ENCODE assay signal across 17 cellular contexts in genomic region chr2:1494906-1495305, GRCh38.
A peak's percentile ranks its signal among the peaks of the same experiment; 100 is the strongest.
DNase-seq lines count a peak whose midpoint lies in the region; ATAC-seq and TF ChIP-seq lines count a peak whose summit lies in the region.
"Had no signal": no experiment of that assay in that cellular context is flagged by ENCODE, and none has a peak within 500 bp of the region (broad histone marks: within the 10 kb centered on the region; RNA-seq: fewer than 3 reads in every experiment).

No MANE protein-coding gene starts in this region.

- peaks cover 9% of the 10 kb centered on the region for H3K4me1 Mint-ChIP-seq in activated CD4-positive, alpha-beta memory T cell treated with anti-CD3 and anti-CD28 coated beads, Interleukin-2, amount 10 ng/mL, durations not matched to agents 7 days and 5 days
- no peaks in the 10 kb centered on the region for H3K4me1 Mint-ChIP-seq in activated CD4-positive, alpha-beta memory T cell treated with anti-CD3 and anti-CD28 coated beads for 36 hours (ENCODE audit: low read depth)
- H3K4me1 Mint-ChIP-seq in T-helper 17 cell (peaks cover 5% of the 10 kb centered on the region), natural killer cell (no peaks in the 10 kb centered on the region)
- H3K4me1 Mint-ChIP-seq: CD14-positive monocyte, H9 had no signal

- H3K27ac ChIP-seq in sigmoid colon, result no peak overlapping the region
- H3K27ac ChIP-seq: BLaER1 had no signal

- no peak for TF ChIP-seq POLR2A in sigmoid colon (IDR thresholded peaks at IDR 0.05)

- no peak overlapping the region for H3K4me3 Mint-ChIP-seq in activated CD4-positive, alpha-beta memory T cell treated with anti-CD3 and anti-CD28 coated beads, Interleukin-2, amount 10 ng/mL, durations not matched to agents 7 days and 5 days
- no peak overlapping the region for H3K4me3 Mint-ChIP-seq in activated CD4-positive, alpha-beta memory T cell treated with anti-CD3 and anti-CD28 coated beads for 36 hours
- H3K4me3 Mint-ChIP-seq in T-helper 17 cell, result no peak overlapping the region
- H3K4me3 Mint-ChIP-seq in natural killer cell, result no peak overlapping the region
- H3K4me3 Mint-ChIP-seq: CD14-positive monocyte; CD4-positive, alpha-beta memory T cell; H9 had no signal

- 87 to 91% methylated on average over 9 of the region's 9 CpGs for WGBS in sigmoid colon, 2 donors

- ATAC-seq in T-helper 17 cell (no peak), HG03457 (IDR thresholded peaks at IDR 0.05; ENCODE audit: unreplicated experiment) (no peak), natural killer cell (no peak)
- ATAC-seq: HepG2 had no signal

- no peak overlapping the region for H3K4me3 ChIP-seq in sigmoid colon
- H3K4me3 ChIP-seq: BLaER1 had no signal

- H3K9me3 ChIP-seq in T-helper 17 cell (ENCODE audit: control insufficient read depth, low read length, poor library complexity, severe bottlenecking), result no peaks in the 10 kb centered on the region
- no peaks in the 10 kb centered on the region for H3K9me3 ChIP-seq in sigmoid colon
- H3K9me3 ChIP-seq: BLaER1 had no signal

- DNase-seq in activated CD4-positive, alpha-beta memory T cell treated with anti-CD3 and anti-CD28 coated beads, Interleukin-2, amount 10 ng/mL, durations not matched to agents 7 days and 5 days, result peak; percentile 3
- no peak for DNase-seq in activated CD4-positive, alpha-beta memory T cell treated with anti-CD3 and anti-CD28 coated beads for 36 hours
- DNase-seq in T-helper 17 cell (no peak), mesenteric fat pad (ENCODE audit: low spot score) (peak; percentile 64), sigmoid colon (peak; percentile 39), NCI-H748 (lab: John Stamatoyannopoulos, UW; ENCODE audit: unreplicated experiment) (no peak), natural killer cell (no peak)
- DNase-seq: 8988T; CD4-positive, alpha-beta memory T cell; DMS153; DMS79 treated with DMSO at 0.1 percent for 48 hours; GF-D8; H9 had no signal

- H3K9me3 Mint-ChIP-seq in activated CD4-positive, alpha-beta memory T cell treated with anti-CD3 and anti-CD28 coated beads, Interleukin-2, amount 10 ng/mL, durations not matched to agents 7 days and 5 days, result no peaks in the 10 kb centered on the region
- no peaks in the 10 kb centered on the region for H3K9me3 Mint-ChIP-seq in activated CD4-positive, alpha-beta memory T cell treated with anti-CD3 and anti-CD28 coated beads for 36 hours
- H3K9me3 Mint-ChIP-seq in natural killer cell, result no peaks in the 10 kb centered on the region
- H3K9me3 Mint-ChIP-seq: CD4-positive, alpha-beta memory T cell; H9 had no signal

- intact Hi-C loops in activated CD4-positive, alpha-beta memory T cell treated with anti-CD3 and anti-CD28 coated beads for 36 hours (cut with micrococcal nuclease), result no loop called here
- intact Hi-C loops in sigmoid colon (cut with DNase I), result no loop called here
- intact Hi-C loops in natural killer cell (cut with micrococcal nuclease), result no loop called here

- no peak for TF ChIP-seq EP300 in sigmoid colon (IDR thresholded peaks at IDR 0.05)

- H3K36me3 ChIP-seq in sigmoid colon, result no peaks in the 10 kb centered on the region
- H3K36me3 ChIP-seq: BLaER1 had no signal

- no peaks in the 10 kb centered on the region for H3K27me3 ChIP-seq in sigmoid colon
- H3K27me3 ChIP-seq: BLaER1 had no signal

- no peaks in the 10 kb centered on the region for H3K4me1 ChIP-seq in sigmoid colon

- CTCF ChIA-PET in activated CD4-positive, alpha-beta memory T cell treated with anti-CD3 and anti-CD28 coated beads, Interleukin-2, amount 10 ng/mL, durations not matched to agents 7 days and 5 days (lab: Charles Lee), result no interaction called here
- CTCF ChIA-PET in activated CD4-positive, alpha-beta memory T cell treated with anti-CD3 and anti-CD28 coated beads for 36 hours (lab: Charles Lee), result interaction anchor here (0.6 kb wide), 1 partner anchor 27 kb away, joined by 3 read pairs; no protein-coding TSS in a partner anchor

- TF ChIP-seq CTCF in sigmoid colon (IDR thresholded peaks at IDR 0.05), result no peak
- no peak for TF ChIP-seq CTCF in natural killer cell (IDR thresholded peaks at IDR 0.05)

- H3K36me3 Mint-ChIP-seq in activated CD4-positive, alpha-beta memory T cell treated with anti-CD3 and anti-CD28 coated beads, Interleukin-2, amount 10 ng/mL, durations not matched to agents 7 days and 5 days (ENCODE audit: low read depth), result no peaks in the 10 kb centered on the region
- H3K36me3 Mint-ChIP-seq in activated CD4-positive, alpha-beta memory T cell treated with anti-CD3 and anti-CD28 coated beads for 36 hours, result no peaks in the 10 kb centered on the region
- H3K36me3 Mint-ChIP-seq in T-helper 17 cell (ENCODE audit: low read depth), result no peaks in the 10 kb centered on the region
- H3K36me3 Mint-ChIP-seq in natural killer cell, result no peaks in the 10 kb centered on the region
- H3K36me3 Mint-ChIP-seq: CD14-positive monocyte; CD4-positive, alpha-beta memory T cell had no signal

- POLR2A ChIA-PET in activated CD4-positive, alpha-beta memory T cell treated with anti-CD3 and anti-CD28 coated beads, Interleukin-2, amount 10 ng/mL, durations not matched to agents 7 days and 5 days (lab: Charles Lee), result no interaction called here
- POLR2A ChIA-PET in activated CD4-positive, alpha-beta memory T cell treated with anti-CD3 and anti-CD28 coated beads for 36 hours (lab: Charles Lee), result no interaction called here

- H3K27ac Mint-ChIP-seq in activated CD4-positive, alpha-beta memory T cell treated with anti-CD3 and anti-CD28 coated beads, Interleukin-2, amount 10 ng/mL, durations not matched to agents 7 days and 5 days, result no peak overlapping the region
- H3K27ac Mint-ChIP-seq in activated CD4-positive, alpha-beta memory T cell treated with anti-CD3 and anti-CD28 coated beads for 36 hours, result no peak overlapping the region
- H3K27ac Mint-ChIP-seq in T-helper 17 cell (peak overlapping the region; percentile 59), natural killer cell (no peak overlapping the region)
- H3K27ac Mint-ChIP-seq: CD14-positive monocyte; CD4-positive, alpha-beta memory T cell; H9 had no signal

- H3K27me3 Mint-ChIP-seq in activated CD4-positive, alpha-beta memory T cell treated with anti-CD3 and anti-CD28 coated beads, Interleukin-2, amount 10 ng/mL, durations not matched to agents 7 days and 5 days, result no peaks in the 10 kb centered on the region
- no peaks in the 10 kb centered on the region for H3K27me3 Mint-ChIP-seq in activated CD4-positive, alpha-beta memory T cell treated with anti-CD3 and anti-CD28 coated beads for 36 hours
- H3K27me3 Mint-ChIP-seq in T-helper 17 cell (no peaks in the 10 kb centered on the region), natural killer cell (ENCODE audit: low read depth in 2 of 2) (no peaks in the 10 kb centered on the region)
- H3K27me3 Mint-ChIP-seq: CD4-positive, alpha-beta memory T cell had no signal

Comparison
In these comparisons a context has a peak if more than half of its experiments do, and no peak if none do; other contexts are left out.
1. DNase-seq: peak in activated CD4-positive, alpha-beta memory T cell treated with anti-CD3 and anti-CD28 coated beads, Interleukin-2, amount 10 ng/mL, durations not matched to agents 7 days and 5 days (single experiment), mesenteric fat pad (single experiment) and sigmoid colon (single experiment); none in activated CD4-positive, alpha-beta memory T cell treated with anti-CD3 and anti-CD28 coated beads for 36 hours (single experiment), T-helper 17 cell (0 of 3), NCI-H748 (single experiment) and natural killer cell (single experiment).